25 cellular contexts compared by ENCODE assay signal in genomic region chr13:38783992-38784875, GRCh38.
DNase-seq lines count a peak whose midpoint lies in the region; ATAC-seq, FAIRE-seq and TF ChIP-seq lines count a peak whose summit lies in the region.
"Had no signal": no experiment of that assay in that cellular context is flagged by ENCODE, and none has a peak within 500 bp of the region (broad histone marks: within the 10 kb centered on the region; RNA-seq: fewer than 3 reads in every experiment).

No MANE protein-coding gene starts in this region.

- peaks cover 33% of the 10 kb centered on the region for H3K4me1 Mint-ChIP-seq in Caco-2 (ENCODE audit: low read depth, unreplicated experiment)
- H3K4me1 Mint-ChIP-seq: activated CD4-positive, alpha-beta T cell treated with anti-CD3 and anti-CD28 coated beads, Interleukin-2, amount 10 ng/mL, durations not matched to agents 7 days and 5 days had no signal

- H3K4me1 ChIP-seq in Caco-2 (peaks cover 19% of the 10 kb centered on the region), pancreas (peaks cover 0 to 21% (median 21%) of the 10 kb centered on the region in 3 donors)
- H3K4me1 ChIP-seq: SJSA1, uterus had no signal

- no peaks in the 10 kb centered on the region for H3K36me3 ChIP-seq in Caco-2 (ENCODE audit: control insufficient read depth, insufficient read depth, low read length)
- no peaks in the 10 kb centered on the region for H3K36me3 ChIP-seq in pancreas
- H3K36me3 ChIP-seq: SJSA1, uterus had no signal

- POLR2A ChIA-PET in Caco-2 (lab: Charles Lee) = no interaction called here

- no peak overlapping the region for H3K27ac Mint-ChIP-seq in Caco-2 (ENCODE audit: unreplicated experiment)
- H3K27ac Mint-ChIP-seq: activated CD4-positive, alpha-beta T cell treated with anti-CD3 and anti-CD28 coated beads, Interleukin-2, amount 10 ng/mL, durations not matched to agents 7 days and 5 days; HFFc6; T-helper 1 cell treated with Interleukin-12 subunit alpha and Interleukin-12 subunit beta and Interleukin-4 antibody, amounts not matched to agents 30 μg/mL and 1 μg/mL, for 36 hours had no signal

- ATAC-seq in pancreas (peak; percentile 64 to 81 (median 75)), GM18909 (IDR thresholded peaks at IDR 0.05; ENCODE audit: poor library complexity, unreplicated experiment) (no peak)
- ATAC-seq: Panc1 had no signal

- H3K9me3 ChIP-seq in Caco-2 (no peaks in the 10 kb centered on the region), pancreas (no peaks in the 10 kb centered on the region)
- H3K9me3 ChIP-seq: SJSA1, uterus had no signal

- FAIRE-seq in pancreas (lab: Jason Lieb, UNC) (no peak), RCC 7860 (lab: Jason Lieb, UNC) (no peak)
- FAIRE-seq: endothelial cell of umbilical vein had no signal

- H3K36me3 Mint-ChIP-seq in Caco-2 (ENCODE audit: insufficient read depth, unreplicated experiment) = peaks cover 51% of the 10 kb centered on the region

- no peak for TF ChIP-seq CTCF in Caco-2 (IDR thresholded peaks at IDR 0.05; ENCODE audit: insufficient read depth in 1 of 2, low read depth in 1 of 2, low read length in 1 of 2, severe bottlenecking in 1 of 2, unreplicated experiment in 1 of 2)
- no peak for TF ChIP-seq CTCF in pancreas (IDR thresholded peaks at IDR 0.05)

- BruUV-seq in Caco-2 (replicated peaks; lab: Mats Ljungman, UMichigan) = no TSS peak

- peak overlapping the region in 2 of 4 donors; percentile 78 to 81 for H3K27ac ChIP-seq in pancreas
- H3K27ac ChIP-seq: HL-60, SJSA1, uterus had no signal

- H3K27me3 ChIP-seq in Caco-2 (replicated peaks; ENCODE audit: control insufficient read depth, insufficient read depth, low read length) (no peaks in the 10 kb centered on the region), pancreas (no peaks in the 10 kb centered on the region)
- H3K27me3 ChIP-seq: SJSA1, uterus had no signal

- intact Hi-C loops in Caco-2 (cut with micrococcal nuclease; ENCODE audit: unreplicated experiment) (loop anchor here (5.0 kb wide), 1 partner anchor 58 kb away; no protein-coding TSS in a partner anchor), pancreas (cut with DNase I) (no loop called here)

- no peak overlapping the region for H3K4me3 ChIP-seq in Caco-2 (ENCODE audit: low read depth, low read length)
- H3K4me3 ChIP-seq in pancreas = peak overlapping the region in 3 of 4 donors; percentile 0 to 40 (median 32)
- H3K4me3 ChIP-seq: SJSA1, uterus had no signal

- H3K4me3 Mint-ChIP-seq in Caco-2 (ENCODE audit: unreplicated experiment) = peak overlapping the region; percentile 7
- H3K4me3 Mint-ChIP-seq: activated CD4-positive, alpha-beta T cell treated with anti-CD3 and anti-CD28 coated beads, Interleukin-2, amount 10 ng/mL, durations not matched to agents 7 days and 5 days; HFFc6; T-helper 1 cell treated with Interleukin-12 subunit alpha and Interleukin-12 subunit beta and Interleukin-4 antibody, amounts not matched to agents 30 μg/mL and 1 μg/mL, for 36 hours had no signal

- DNase-seq in Caco-2 (no peak), NCI-H524 treated with DMSO at 0.1 percent for 48 hours (lab: John Stamatoyannopoulos, UW) (peak; percentile 44), kidney tubule cell (ENCODE audit: low spot score) (peak; percentile 93), pancreas (peak in 4 of 6 donors; percentile 32 to 50 (median 41)), occipital lobe (lab: John Stamatoyannopoulos, UW) (no peak), RCC 7860 (ENCODE audit: low spot score) (no peak)
- DNase-seq in activated naive CD4-positive, alpha-beta T cell (lab: John Stamatoyannopoulos, UW) = no peak
- DNase-seq: activated CD4-positive, alpha-beta T cell treated with anti-CD3 and anti-CD28 coated beads, Interleukin-2, amount 10 ng/mL, durations not matched to agents 7 days and 5 days; activated CD8-positive, alpha-beta memory T cell treated with anti-CD3 and anti-CD28 coated beads, Interleukin-2, amount 50 U/mL, for 4 hours; activated effector memory CD4-positive, alpha-beta T cell treated with Interleukin-2 at 50 U/mL for 16 hours; C1 segment of cervical spinal cord; dermis blood vessel endothelial cell; HFFc6; IMR-90; midbrain; NCI-H1436 treated with DMSO at 0.1 percent for 48 hours; NCI-H345; stimulated activated CD4-positive, alpha-beta T cell treated with anti-CD3 and anti-CD28 coated beads, Interleukin-12 subunit alpha, Interleukin-12 subunit beta, amount 100 ng/mL, for 4 hours; uterus had no signal

- H3K27me3 Mint-ChIP-seq in Caco-2 (ENCODE audit: insufficient read depth, unreplicated experiment) = no peaks in the 10 kb centered on the region
- H3K27me3 Mint-ChIP-seq: activated CD4-positive, alpha-beta T cell treated with anti-CD3 and anti-CD28 coated beads, Interleukin-2, amount 10 ng/mL, durations not matched to agents 7 days and 5 days had no signal

- CTCF ChIA-PET in Caco-2 (lab: Charles Lee) = no interaction called here

- H3K9me3 Mint-ChIP-seq in Caco-2 (ENCODE audit: unreplicated experiment) = no peaks in the 10 kb centered on the region
- H3K9me3 Mint-ChIP-seq: activated CD4-positive, alpha-beta T cell treated with anti-CD3 and anti-CD28 coated beads, Interleukin-2, amount 10 ng/mL, durations not matched to agents 7 days and 5 days; HFFc6; T-helper 1 cell treated with Interleukin-12 subunit alpha and Interleukin-12 subunit beta and Interleukin-4 antibody, amounts not matched to agents 30 μg/mL and 1 μg/mL, for 36 hours had no signal

- WGBS in pancreas, 2 donors = 47% methylated on average over 16 of the region's 16 CpGs

Comparison
In these comparisons a context has a peak if more than half of its experiments do, and no peak if none do; other contexts are left out.
1. DNase-seq: peak in NCI-H524 treated with DMSO at 0.1 percent for 48 hours (single experiment), kidney tubule cell (single experiment) and pancreas (4 of 6); none in Caco-2 (0 of 2), occipital lobe (single experiment), RCC 7860 (single experiment) and activated naive CD4-positive, alpha-beta T cell (0 of 4).